Comparison of ENCODE assay signal across 9 cellular contexts in the genomic region with DNA sequence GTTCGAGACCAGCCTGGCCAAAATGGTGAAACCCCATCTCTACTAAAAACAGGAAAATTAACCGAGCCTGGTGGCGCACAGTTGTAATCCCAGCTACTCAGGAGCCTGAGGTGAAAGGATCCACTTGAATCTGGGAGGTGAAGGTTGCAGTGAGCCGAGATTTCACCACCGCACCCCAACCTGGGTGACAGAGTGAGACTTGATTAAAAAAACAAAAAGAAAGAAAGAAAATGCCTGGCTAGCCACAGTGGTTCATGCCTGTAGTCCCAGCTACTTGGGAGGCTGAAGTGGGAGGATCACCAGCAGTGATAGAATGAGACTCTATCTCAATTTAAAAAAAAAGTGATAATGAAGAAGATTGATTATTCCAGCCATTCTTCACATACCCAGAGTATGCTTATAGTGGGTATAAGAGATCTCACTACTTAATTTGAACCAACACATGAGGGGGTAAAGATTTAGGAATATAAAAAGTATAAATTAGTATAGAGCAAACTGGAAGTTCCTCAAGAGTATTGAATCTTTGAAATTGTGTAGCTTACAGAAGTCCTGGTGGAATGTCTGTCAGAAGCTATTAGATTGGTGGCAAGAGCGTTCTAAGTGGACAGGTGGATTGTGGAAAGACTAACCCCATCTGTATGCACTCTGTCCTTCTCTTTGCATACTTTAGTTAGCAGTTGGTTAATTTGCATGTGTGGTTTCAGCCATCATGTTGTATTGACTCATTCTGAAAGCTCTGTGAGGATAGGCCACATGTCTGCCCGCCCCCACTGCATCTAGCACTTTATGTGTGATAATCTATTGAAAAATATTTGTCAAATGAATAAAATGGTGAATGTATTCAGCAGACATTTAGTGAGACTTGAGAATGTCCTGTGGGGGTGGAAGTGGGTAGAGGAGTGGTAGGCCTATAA. TPM values are rescaled to one million over a fixed set of nuclear protein-coding genes. Genes with fewer than 3 reads are reported as not detected.
DNase-seq lines count a peak whose midpoint lies in the region; ATAC-seq and TF ChIP-seq lines count a peak whose summit lies in the region.
"Had no signal": no experiment of that assay in that cellular context is flagged by ENCODE, and none has a peak within 500 bp of the region (broad histone marks: within the 10 kb centered on the region; RNA-seq: fewer than 3 reads in every experiment).

No MANE protein-coding gene starts in this region.

- POLR2A ChIA-PET in activated B cell treated with CpG ODN at 0.5 μM for 24 hours (lab: Charles Lee): interaction anchor here (0.7 to 2.2 kb wide), 9 partner anchors 11 to 505 kb away, joined by 3 to 14 read pairs (median 6); a partner anchor contains a TSS

- H3K4me3 Mint-ChIP-seq in activated B cell treated with CpG ODN at 0.5 μM for 24 hours: peak overlapping the region; percentile 59

- DNase-seq in activated CD4-positive, alpha-beta T cell treated with anti-CD3 and anti-CD28 coated beads for 24 hours (ENCODE audit: low read depth in 2 of 2): peak; percentile 42 to 43
- DNase-seq in activated CD4-positive, alpha-beta T cell treated with anti-CD3 and anti-CD28 coated beads for 1 hour: no peak
- DNase-seq in activated B cell treated with CpG ODN at 0.5 μM for 24 hours (peak; percentile 26), foreskin fibroblast (peak; percentile 24 to 41), D341Med (ENCODE audit: low spot score) (no peak), epidermal melanocyte (ENCODE audit: insufficient read length, low spot score) (no peak)
- DNase-seq in stimulated activated naive CD8-positive, alpha-beta T cell treated with anti-CD3 and anti-CD28 coated beads, Interleukin-15, Interleukin-2, amounts not matched to agents 100 U/mL and 50 U/mL, for 24 hours: peak; percentile 62

- no peaks in the 10 kb centered on the region for H3K9me3 Mint-ChIP-seq in activated B cell treated with CpG ODN at 0.5 μM for 24 hours

- CTCF ChIA-PET in activated B cell treated with CpG ODN at 0.5 μM for 24 hours (lab: Charles Lee): interaction anchor here (0.9 to 5.4 kb wide), 5 partner anchors 11 to 155 kb away, joined by 3 to 48 read pairs (median 3); no protein-coding TSS in a partner anchor

- H3K27ac Mint-ChIP-seq in activated B cell treated with CpG ODN at 0.5 μM for 24 hours: peak overlapping the region; percentile 62

- H3K27me3 Mint-ChIP-seq in activated B cell treated with CpG ODN at 0.5 μM for 24 hours: no peaks in the 10 kb centered on the region

- TF ChIP-seq CTCF in activated B cell treated with CpG ODN at 0.5 μM for 24 hours (IDR thresholded peaks at IDR 0.05) (no peak), foreskin fibroblast (IDR thresholded peaks at IDR 0.05; ENCODE audit: low read depth, low read length) (no peak)

- peaks cover 50% of the 10 kb centered on the region for H3K4me1 Mint-ChIP-seq in activated B cell treated with CpG ODN at 0.5 μM for 24 hours

- ATAC-seq in HG03064 (IDR thresholded peaks at IDR 0.05; ENCODE audit: low read depth, unreplicated experiment) (peak; percentile 94), activated B cell treated with CpG ODN at 0.5 μM for 24 hours (ENCODE audit: low read depth) (peak; percentile 98)
- ATAC-seq in stimulated activated naive CD8-positive, alpha-beta T cell treated with anti-CD3 and anti-CD28 coated beads, Interleukin-15, Interleukin-2, amounts not matched to agents 100 U/mL and 50 U/mL, for 24 hours: peak; percentile 98
- ATAC-seq: A549 had no signal

- peaks cover 25% of the 10 kb centered on the region for H3K36me3 Mint-ChIP-seq in activated B cell treated with CpG ODN at 0.5 μM for 24 hours (ENCODE audit: low read depth)

- H3K4me3 ChIP-seq in foreskin fibroblast (ENCODE audit: low read depth in 1 of 2, low read length in 2 of 2): no peak overlapping the region
- H3K4me3 ChIP-seq: A549 had no signal

- intact Hi-C loops in activated B cell treated with CpG ODN at 0.5 μM for 24 hours (cut with micrococcal nuclease): loop anchor here (1.0 to 10.0 kb wide), 4 partner anchors 25 to 91 kb away; a partner anchor contains a TSS

RNA-seq across cellular contexts. Expression of a gene that starts 25.0 kb away (rescaled TPM):
- 18.1 and 19.2 TPM in 2 replicates for total RNA-seq in activated B cell treated with CpG ODN at 0.5 μM for 24 hours

Comparison
In these comparisons a context has a peak if more than half of its experiments do, and no peak if none do; other contexts are left out.
1. DNase-seq: peak in activated CD4-positive, alpha-beta T cell treated with anti-CD3 and anti-CD28 coated beads for 24 hours (2 of 2), activated B cell treated with CpG ODN at 0.5 μM for 24 hours (single experiment), foreskin fibroblast (2 of 2) and stimulated activated naive CD8-positive, alpha-beta T cell treated with anti-CD3 and anti-CD28 coated beads, Interleukin-15, Interleukin-2, amounts not matched to agents 100 U/mL and 50 U/mL, for 24 hours (single experiment); none in activated CD4-positive, alpha-beta T cell treated with anti-CD3 and anti-CD28 coated beads for 1 hour (single experiment), D341Med (single experiment) and epidermal melanocyte (single experiment).
2. Peak in every context shown above with its lines, with median percentiles within 50 percentile points of each other: ATAC-seq.